Comparison of ENCODE assay signal across 12 cellular contexts in the genomic region with DNA sequence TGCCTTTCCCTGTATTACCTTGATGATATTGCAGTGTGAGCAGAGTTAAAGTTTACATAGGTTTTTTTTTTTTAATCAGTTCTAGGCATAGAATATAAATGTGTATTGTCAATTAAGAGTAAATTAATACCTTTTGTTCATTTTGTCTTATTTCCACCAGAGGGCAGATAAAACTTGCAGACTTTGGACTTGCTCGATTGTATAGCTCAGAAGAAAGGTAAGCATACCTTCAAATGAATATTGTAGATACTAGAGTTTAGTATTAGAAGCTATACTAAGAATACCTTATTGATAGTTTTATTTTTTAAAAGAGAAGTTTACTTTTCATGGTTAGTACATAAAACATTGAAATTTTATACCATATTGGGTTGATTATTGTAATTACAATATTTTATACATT.
DNase-seq lines count a peak whose midpoint lies in the region; ATAC-seq, FAIRE-seq and TF ChIP-seq lines count a peak whose summit lies in the region.
"Had no signal": no experiment of that assay in that cellular context is flagged by ENCODE, and none has a peak within 500 bp of the region (broad histone marks: within the 10 kb centered on the region; RNA-seq: fewer than 3 reads in every experiment).

No MANE protein-coding gene starts in this region.

- no TSS peak for BruUV-seq in HepG2 (replicated peaks; lab: Mats Ljungman, UMichigan)

- no peaks in the 10 kb centered on the region for H3K27me3 Mint-ChIP-seq in CD4-positive, CD25-positive, alpha-beta regulatory T cell
- no peaks in the 10 kb centered on the region for H3K27me3 Mint-ChIP-seq in astrocyte (ENCODE audit: low read depth, unreplicated experiment)
- H3K27me3 Mint-ChIP-seq in T-helper 17 cell, result no peaks in the 10 kb centered on the region

- peak in 1 of 3 donors; percentile 10 for DNase-seq in CD4-positive, CD25-positive, alpha-beta regulatory T cell
- peak; percentile 15 for DNase-seq in Jurkat, Clone E6-1 (ENCODE audit: low read depth, low spot score)
- DNase-seq in astrocyte (ENCODE audit: low read depth), result no peak
- peak; percentile 4 for DNase-seq in HepG2 (ENCODE audit: low spot score)
- DNase-seq in T-helper 17 cell, result no peak
- no peak for DNase-seq in HuH-7.5 (ENCODE audit: low spot score)
- DNase-seq: activated CD4-positive, alpha-beta T cell treated with anti-CD3 and anti-CD28 coated beads, Interleukin-2, amount 50 U/mL, for 1 hour; hypothalamus; mammary epithelial cell; NCI-H2029 treated with DMSO at 0.1 percent for 48 hours had no signal

- H3K9me3 ChIP-seq in CD4-positive, CD25-positive, alpha-beta regulatory T cell (ENCODE audit: control insufficient read depth in 2 of 2, low read length in 2 of 2), result no peaks in the 10 kb centered on the region
- H3K9me3 ChIP-seq in astrocyte (ENCODE audit: insufficient read depth, low read depth, low read length), result no peaks in the 10 kb centered on the region
- H3K9me3 ChIP-seq in HepG2 (ENCODE audit: low read length), result no peaks in the 10 kb centered on the region
- no peaks in the 10 kb centered on the region for H3K9me3 ChIP-seq in T-helper 17 cell (ENCODE audit: control insufficient read depth, low read length, poor library complexity, severe bottlenecking)

- TF ChIP-seq POLR2A in HepG2 (IDR thresholded peaks at IDR 0.05; ENCODE audit: insufficient read depth in 1 of 2, low read depth in 2 of 2, low read length in 2 of 2), result no peak

- H3K79me2 ChIP-seq in astrocyte (ENCODE audit: insufficient read depth, low read length), result peaks cover 3% of the 10 kb centered on the region
- H3K79me2 ChIP-seq in HepG2 (ENCODE audit: insufficient read depth, low read length), result no peaks in the 10 kb centered on the region

- peaks cover 8 to 11% (median 10%) of the 10 kb centered on the region in 4 donors for H3K4me1 Mint-ChIP-seq in CD4-positive, CD25-positive, alpha-beta regulatory T cell
- H3K4me1 Mint-ChIP-seq in astrocyte (ENCODE audit: low read depth, unreplicated experiment) (no peaks in the 10 kb centered on the region), T-helper 17 cell (peaks cover 5% of the 10 kb centered on the region)

- H3K27me3 ChIP-seq in CD4-positive, CD25-positive, alpha-beta regulatory T cell (ENCODE audit: control insufficient read depth, insufficient read depth, low read length), result no peaks in the 10 kb centered on the region
- H3K27me3 ChIP-seq in astrocyte (ENCODE audit: insufficient read depth, low read length), result no peaks in the 10 kb centered on the region
- no peaks in the 10 kb centered on the region for H3K27me3 ChIP-seq in HepG2 (ENCODE audit: control insufficient read depth in 1 of 2, insufficient read depth in 2 of 2, low read length in 2 of 2)

- POLR2A ChIA-PET in HepG2 (lab: Yijun Ruan, JAX), result no interaction called here

- H3K4me2 ChIP-seq in astrocyte (ENCODE audit: low read length) (no peak overlapping the region), HepG2 (ENCODE audit: low read depth, low read length) (no peak overlapping the region)

- H3K9me3 Mint-ChIP-seq in CD4-positive, CD25-positive, alpha-beta regulatory T cell, result no peaks in the 10 kb centered on the region
- no peaks in the 10 kb centered on the region for H3K9me3 Mint-ChIP-seq in astrocyte (ENCODE audit: unreplicated experiment)

- H3K27ac ChIP-seq in CD4-positive, CD25-positive, alpha-beta regulatory T cell (ENCODE audit: insufficient read depth, low read length, poor library complexity, severe bottlenecking), result peak overlapping the region; percentile 33
- H3K27ac ChIP-seq in astrocyte (ENCODE audit: low read depth, low read length), result no peak overlapping the region
- no peak overlapping the region for H3K27ac ChIP-seq in HepG2 (ENCODE audit: extremely low read length, insufficient read depth, low read length)
- H3K27ac ChIP-seq: skin epidermis had no signal

- peak; percentile 24 for TF ChIP-seq CTCF in astrocyte (IDR thresholded peaks at IDR 0.05; ENCODE audit: insufficient read depth, low read depth, low read length)
- no peak for TF ChIP-seq CTCF in HepG2 (CRISPR knock-in tag; IDR thresholded peaks at IDR 0.05)

- no peak overlapping the region for H3K9ac ChIP-seq in astrocyte (ENCODE audit: low read length)
- H3K9ac ChIP-seq in HepG2 (ENCODE audit: insufficient read depth, low read depth, low read length), result no peak overlapping the region

- FAIRE-seq in astrocyte (lab: Jason Lieb, UNC) (no peak), HepG2 (lab: Jason Lieb, UNC) (no peak)

- H3K27ac Mint-ChIP-seq in CD4-positive, CD25-positive, alpha-beta regulatory T cell, result peak overlapping the region in 1 of 3 donors; percentile 56
- H3K27ac Mint-ChIP-seq in astrocyte (ENCODE audit: unreplicated experiment) (no peak overlapping the region), T-helper 17 cell (no peak overlapping the region)

- in situ Hi-C loops in HepG2 (cut with HindIII; ENCODE audit: extremely low pct_ligation_motif_present, low pct_unique_long_range_greater_than_20kb), result no loop called here

- intact Hi-C loops in HepG2 (cut with micrococcal nuclease; ENCODE audit: unreplicated experiment), result loop anchor here (10.0 kb wide), 1 partner anchor 463 kb away; no protein-coding TSS in a partner anchor

- TF ChIP-seq EP300 in HepG2 (IDR thresholded peaks at IDR 0.05; ENCODE audit: low read depth in 2 of 2, low read length in 2 of 2), result no peak
- no peak for TF ChIP-seq EP300 in HepG2 (CRISPR knock-in tag; IDR thresholded peaks at IDR 0.05; ENCODE audit: borderline replicate concordance)

- TF ChIP-seq RAD21 in HepG2 (CRISPR knock-in tag; IDR thresholded peaks at IDR 0.05), result no peak

- CTCF ChIA-PET in HepG2 (lab: Yijun Ruan, JAX; ENCODE audit: low intra/inter-chr PET ratio, low total read pairs), result no interaction called here

- H3K36me3 ChIP-seq in CD4-positive, CD25-positive, alpha-beta regulatory T cell (ENCODE audit: control insufficient read depth, insufficient read depth, low read length), result peaks cover 40% of the 10 kb centered on the region
- no peaks in the 10 kb centered on the region for H3K36me3 ChIP-seq in astrocyte (ENCODE audit: insufficient read depth, low read length)
- H3K36me3 ChIP-seq in HepG2 (replicated peaks in 1 of 2; ENCODE audit: control insufficient read depth in 1 of 2, insufficient read depth in 2 of 2, low read length in 2 of 2), result 0 out of 5 replicates have a peak, but pooled peaks cover 1 to 6% of the 10 kb centered on the region in 2 experiments

- H3K36me3 Mint-ChIP-seq in CD4-positive, CD25-positive, alpha-beta regulatory T cell, result peaks cover 4% of the 10 kb centered on the region
- peaks cover 3% of the 10 kb centered on the region for H3K36me3 Mint-ChIP-seq in astrocyte (ENCODE audit: low read depth, unreplicated experiment)
- peaks cover 3% of the 10 kb centered on the region for H3K36me3 Mint-ChIP-seq in T-helper 17 cell (ENCODE audit: low read depth)

- 70% methylated on average over 1 of the region's 1 CpG for WGBS in HepG2 (ENCODE audit: low lambda C conversion rate)

- H4K20me1 ChIP-seq in astrocyte (ENCODE audit: insufficient read depth, low read length), result no peaks in the 10 kb centered on the region
- no peaks in the 10 kb centered on the region for H4K20me1 ChIP-seq in HepG2 (ENCODE audit: insufficient read depth, low read length)

- H2AFZ ChIP-seq in astrocyte (ENCODE audit: low read depth, low read length) (no peak overlapping the region), HepG2 (ENCODE audit: low read length) (no peak overlapping the region)

- no peak overlapping the region for H3K4me3 ChIP-seq in CD4-positive, CD25-positive, alpha-beta regulatory T cell (ENCODE audit: low read depth, low read length)
- no peak overlapping the region for H3K4me3 ChIP-seq in Jurkat, Clone E6-1 (ENCODE audit: low read length)
- H3K4me3 ChIP-seq in astrocyte (ENCODE audit: insufficient read depth, low read depth, low read length) (no peak overlapping the region), HepG2 (replicated peaks in 1 of 3; ENCODE audit: insufficient read depth in 1 of 3, low read depth in 2 of 3, low read length in 3 of 3) (no peak overlapping the region)
- H3K4me3 ChIP-seq: skin epidermis had no signal

- no peak for ATAC-seq in CD4-positive, CD25-positive, alpha-beta regulatory T cell (ENCODE audit: low read depth in 2 of 2)
- no peak for ATAC-seq in HepG2
- ATAC-seq in T-helper 17 cell, result no peak
- no peak for ATAC-seq in GM19395 (IDR thresholded peaks at IDR 0.05; ENCODE audit: unreplicated experiment)

- no peak overlapping the region for H3K4me3 Mint-ChIP-seq in CD4-positive, CD25-positive, alpha-beta regulatory T cell
- H3K4me3 Mint-ChIP-seq in astrocyte (ENCODE audit: unreplicated experiment), result no peak overlapping the region
- no peak overlapping the region for H3K4me3 Mint-ChIP-seq in T-helper 17 cell

- no peaks in the 10 kb centered on the region for H3K4me1 ChIP-seq in CD4-positive, CD25-positive, alpha-beta regulatory T cell (ENCODE audit: control insufficient read depth, insufficient read depth, low read length, poor library complexity, severe bottlenecking)
- H3K4me1 ChIP-seq in astrocyte (ENCODE audit: insufficient read depth, low read length) (no peaks in the 10 kb centered on the region), HepG2 (ENCODE audit: insufficient read depth, low read length) (no peaks in the 10 kb centered on the region)

TF ChIP-seq in HepG2, 621 proteins besides CTCF, POLR2A, EP300 and RAD21 (continues in another document):
- TF ChIP-seq, protein P1, sequence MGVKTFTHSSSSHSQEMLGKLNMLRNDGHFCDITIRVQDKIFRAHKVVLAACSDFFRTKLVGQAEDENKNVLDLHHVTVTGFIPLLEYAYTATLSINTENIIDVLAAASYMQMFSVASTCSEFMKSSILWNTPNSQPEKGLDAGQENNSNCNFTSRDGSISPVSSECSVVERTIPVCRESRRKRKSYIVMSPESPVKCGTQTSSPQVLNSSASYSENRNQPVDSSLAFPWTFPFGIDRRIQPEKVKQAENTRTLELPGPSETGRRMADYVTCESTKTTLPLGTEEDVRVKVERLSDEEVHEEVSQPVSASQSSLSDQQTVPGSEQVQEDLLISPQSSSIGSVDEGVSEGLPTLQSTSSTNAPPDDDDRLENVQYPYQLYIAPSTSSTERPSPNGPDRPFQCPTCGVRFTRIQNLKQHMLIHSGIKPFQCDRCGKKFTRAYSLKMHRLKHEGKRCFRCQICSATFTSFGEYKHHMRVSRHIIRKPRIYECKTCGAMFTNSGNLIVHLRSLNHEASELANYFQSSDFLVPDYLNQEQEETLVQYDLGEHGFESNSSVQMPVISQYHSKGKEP (CRISPR knock-in tag; IDR thresholded peaks at IDR 0.05), result no peak
- no peak for TF ChIP-seq CBFB (CRISPR knock-in tag; IDR thresholded peaks at IDR 0.05)
- no peak for TF ChIP-seq ZBTB1 (CRISPR knock-in tag; IDR thresholded peaks at IDR 0.05; ENCODE audit: borderline replicate concordance)
- TF ChIP-seq ZNF629 (CRISPR knock-in tag; conservative IDR thresholded peaks at IDR 0.05), result no peak
- no peak for TF ChIP-seq ZZZ3 (CRISPR knock-in tag; IDR thresholded peaks at IDR 0.05; ENCODE audit: borderline replicate concordance)
- no peak for TF ChIP-seq SCMH1 (CRISPR knock-in tag; IDR thresholded peaks at IDR 0.05; ENCODE audit: borderline replicate concordance)
- TF ChIP-seq ZNF432 (CRISPR knock-in tag; IDR thresholded peaks at IDR 0.05; ENCODE audit: borderline replicate concordance), result no peak
- TF ChIP-seq SRSF1 (optimal IDR thresholded peaks at IDR 0.05; ENCODE audit: low read depth, low read length), result no peak
- TF ChIP-seq RBM39 (IDR thresholded peaks at IDR 0.05; ENCODE audit: low read depth, low read length, poor library complexity, severe bottlenecking), result no peak

Comparison
In these comparisons a context has a peak if more than half of its experiments do, and no peak if none do; other contexts are left out.
1. DNase-seq: peak in Jurkat, Clone E6-1 (single experiment) and HepG2 (single experiment); none in astrocyte (single experiment), T-helper 17 cell (0 of 3) and HuH-7.5 (single experiment).